19 cellular contexts compared by ENCODE assay signal in the genomic region with DNA sequence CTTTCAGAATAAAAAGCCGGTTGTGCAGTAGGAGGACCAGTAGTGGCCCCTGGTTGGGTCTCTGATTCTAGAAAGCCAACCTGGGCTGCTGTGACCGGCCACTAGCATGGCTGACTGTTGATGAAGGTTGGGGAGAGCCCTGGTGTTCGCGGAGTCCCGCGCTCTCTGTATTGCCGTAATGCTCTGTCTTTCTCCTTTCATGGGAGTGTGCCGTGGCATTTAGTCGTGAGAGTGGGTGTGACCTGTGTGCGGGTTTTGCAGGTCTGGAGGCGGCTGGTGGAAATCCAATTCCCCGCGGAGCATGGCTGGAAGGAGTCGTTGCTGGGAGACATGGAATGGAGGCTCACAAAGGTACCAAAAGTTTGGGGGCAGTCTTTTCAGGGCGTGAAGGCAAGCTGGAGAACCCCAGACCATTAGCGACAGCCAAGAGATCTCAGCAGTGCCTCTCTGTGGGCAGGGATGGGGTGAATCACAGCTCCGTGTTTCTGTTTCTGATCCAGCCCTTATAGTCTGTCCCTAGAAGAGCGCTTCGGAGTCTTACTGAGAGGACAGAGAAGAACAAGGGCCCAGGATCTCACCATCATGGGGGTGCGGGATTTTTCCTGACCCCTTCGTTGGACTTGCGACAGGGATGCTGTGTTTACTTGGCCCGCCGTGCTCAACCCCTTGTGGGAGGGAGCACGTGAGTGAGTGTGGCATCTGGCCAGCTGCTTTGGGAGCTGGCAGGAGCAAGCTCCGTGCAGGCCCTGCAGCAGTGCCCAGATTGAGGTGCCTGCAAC. TPM values are rescaled to one million over a fixed set of nuclear protein-coding genes. Genes with fewer than 3 reads are reported as not detected.
DNase-seq lines count a peak whose midpoint lies in the region; ATAC-seq and TF ChIP-seq lines count a peak whose summit lies in the region.
"Had no signal": no experiment of that assay in that cellular context is flagged by ENCODE, and none has a peak within 500 bp of the region (broad histone marks: within the 10 kb centered on the region; RNA-seq: fewer than 3 reads in every experiment).

No MANE protein-coding gene starts in this region.

- no peak overlapping the region for H3K27ac ChIP-seq in left ventricle myocardium inferior (replicated peaks)
- H3K27ac ChIP-seq: cardiac muscle cell, KMS-11, tibial artery had no signal

- no peak overlapping the region for H3K4me3 ChIP-seq in left ventricle myocardium inferior
- H3K4me3 ChIP-seq: cardiac muscle cell, tibial artery had no signal

- no peaks in the 10 kb centered on the region for H3K27me3 Mint-ChIP-seq in activated T-cell treated with anti-CD3 and anti-CD28 coated beads, Interleukin-2, amount 50 U/mL, for 4 hours (ENCODE audit: low read depth)
- H3K27me3 Mint-ChIP-seq in activated CD8-positive, alpha-beta T cell treated with anti-CD3 and anti-CD28 coated beads, Interleukin-2, amount 10 ng/mL, durations not matched to agents 7 days and 5 days (ENCODE audit: low read depth): no peaks in the 10 kb centered on the region
- H3K27me3 Mint-ChIP-seq: activated CD4-positive, alpha-beta T cell treated with anti-CD3 and anti-CD28 coated beads, Interleukin-2, amount 10 ng/mL, durations not matched to agents 24 days and 14 days; naive thymus-derived CD8-positive, alpha-beta T cell; progenitor cell of endocrine pancreas had no signal

- no peak for ATAC-seq in activated T-cell treated with anti-CD3 and anti-CD28 coated beads, Interleukin-2, amount 50 U/mL, for 4 hours
- peak; percentile 42 for ATAC-seq in activated CD8-positive, alpha-beta T cell treated with anti-CD3 and anti-CD28 coated beads, Interleukin-2, amount 10 ng/mL, durations not matched to agents 7 days and 5 days
- peak; percentile 20 for ATAC-seq in sciatic nerve
- ATAC-seq: naive thymus-derived CD8-positive, alpha-beta T cell had no signal

- no peaks in the 10 kb centered on the region for H3K9me3 ChIP-seq in left ventricle myocardium inferior (replicated peaks)
- H3K9me3 ChIP-seq: tibial artery had no signal

- H3K4me1 ChIP-seq in left ventricle myocardium inferior: peaks cover 4% of the 10 kb centered on the region
- H3K4me1 ChIP-seq: tibial artery had no signal

- H3K36me3 Mint-ChIP-seq in activated T-cell treated with anti-CD3 and anti-CD28 coated beads, Interleukin-2, amount 50 U/mL, for 4 hours (ENCODE audit: insufficient read depth): peaks cover 52% of the 10 kb centered on the region
- peaks cover 70% of the 10 kb centered on the region for H3K36me3 Mint-ChIP-seq in activated CD8-positive, alpha-beta T cell treated with anti-CD3 and anti-CD28 coated beads, Interleukin-2, amount 10 ng/mL, durations not matched to agents 7 days and 5 days (ENCODE audit: low read depth)

- intact Hi-C loops in left ventricle myocardium inferior (cut with micrococcal nuclease): no loop called here
- intact Hi-C loops in sciatic nerve (cut with DNase I): no loop called here

- H3K9me3 Mint-ChIP-seq in activated T-cell treated with anti-CD3 and anti-CD28 coated beads, Interleukin-2, amount 50 U/mL, for 4 hours: no peaks in the 10 kb centered on the region
- H3K9me3 Mint-ChIP-seq in activated CD8-positive, alpha-beta T cell treated with anti-CD3 and anti-CD28 coated beads, Interleukin-2, amount 10 ng/mL, durations not matched to agents 7 days and 5 days (ENCODE audit: insufficient read depth): no peaks in the 10 kb centered on the region

- DNase-seq in activated T-cell treated with anti-CD3 and anti-CD28 coated beads, Interleukin-2, amount 50 U/mL, for 1 hour: peak; percentile 12
- no peak for DNase-seq in activated T-cell treated with anti-CD3 and anti-CD28 coated beads, Interleukin-2, amount 50 U/mL, for 4 hours
- no peak for DNase-seq in activated CD8-positive, alpha-beta T cell treated with anti-CD3 and anti-CD28 coated beads, Interleukin-2, amount 10 ng/mL, durations not matched to agents 7 days and 5 days
- DNase-seq in left ventricle myocardium inferior: peak; percentile 51
- peak; percentile 65 for DNase-seq in sciatic nerve (ENCODE audit: low spot score)
- DNase-seq in HPDE6-E6E7 (ENCODE audit: extremely low spot score): no peak
- no peak for DNase-seq in ACHN
- DNase-seq in epidermal melanocyte (ENCODE audit: insufficient read length, low spot score): no peak
- DNase-seq: activated CD4-positive, alpha-beta T cell treated with anti-CD3 and anti-CD28 coated beads, Interleukin-2, amount 10 ng/mL, durations not matched to agents 24 days and 14 days; amniotic stem cell; effector CD8-positive, alpha-beta T cell; HCEC 1CT; naive thymus-derived CD8-positive, alpha-beta T cell; NCI-H1092 had no signal

- no peak for TF ChIP-seq CTCF in left ventricle myocardium inferior (IDR thresholded peaks at IDR 0.05; ENCODE audit: borderline replicate concordance)

- in situ Hi-C loops in ACHN (cut with HindIII; ENCODE audit: low pct_ligation_motif_present, low pct_unique_long_range_greater_than_20kb, low sequenced_read_pairs): no loop called here

- peak overlapping the region; percentile 28 for H3K27ac Mint-ChIP-seq in activated CD8-positive, alpha-beta T cell treated with anti-CD3 and anti-CD28 coated beads, Interleukin-2, amount 10 ng/mL, durations not matched to agents 7 days and 5 days

- no peaks in the 10 kb centered on the region for H3K27me3 ChIP-seq in left ventricle myocardium inferior (ENCODE audit: low read depth)
- H3K27me3 ChIP-seq: cardiac muscle cell, tibial artery had no signal

- H3K36me3 ChIP-seq in left ventricle myocardium inferior: peaks cover 71% of the 10 kb centered on the region

- POLR2A ChIA-PET in activated CD8-positive, alpha-beta T cell treated with anti-CD3 and anti-CD28 coated beads, Interleukin-2, amount 10 ng/mL, durations not matched to agents 7 days and 5 days (lab: Charles Lee): interaction anchor here (1.4 kb wide), 1 partner anchor 8 kb away, joined by 3 read pairs; no protein-coding TSS in a partner anchor

- H3K4me3 Mint-ChIP-seq in activated T-cell treated with anti-CD3 and anti-CD28 coated beads, Interleukin-2, amount 50 U/mL, for 4 hours: no peak overlapping the region
- H3K4me3 Mint-ChIP-seq in activated CD8-positive, alpha-beta T cell treated with anti-CD3 and anti-CD28 coated beads, Interleukin-2, amount 10 ng/mL, durations not matched to agents 7 days and 5 days: no peak overlapping the region
- H3K4me3 Mint-ChIP-seq: activated CD4-positive, alpha-beta T cell treated with anti-CD3 and anti-CD28 coated beads, Interleukin-2, amount 10 ng/mL, durations not matched to agents 24 days and 14 days; CD14-positive monocyte; naive thymus-derived CD8-positive, alpha-beta T cell had no signal

- CTCF ChIA-PET in activated CD8-positive, alpha-beta T cell treated with anti-CD3 and anti-CD28 coated beads, Interleukin-2, amount 10 ng/mL, durations not matched to agents 7 days and 5 days (lab: Charles Lee): no interaction called here

- H3K4me1 Mint-ChIP-seq in activated T-cell treated with anti-CD3 and anti-CD28 coated beads, Interleukin-2, amount 50 U/mL, for 4 hours (ENCODE audit: low read depth): peaks cover 4% of the 10 kb centered on the region
- H3K4me1 Mint-ChIP-seq in activated CD8-positive, alpha-beta T cell treated with anti-CD3 and anti-CD28 coated beads, Interleukin-2, amount 10 ng/mL, durations not matched to agents 7 days and 5 days (ENCODE audit: low read depth): peaks cover 6% of the 10 kb centered on the region
- H3K4me1 Mint-ChIP-seq: CD14-positive monocyte had no signal

RNA-seq across cellular contexts. Expression of a gene that starts 56.5 kb away (rescaled TPM):
- total RNA-seq in activated T-cell treated with anti-CD3 and anti-CD28 coated beads, Interleukin-2, amount 50 U/mL, for 4 hours: 100 to 1,000 TPM; 205 to 289 (median 262) TPM
- total RNA-seq in activated CD8-positive, alpha-beta T cell treated with anti-CD3 and anti-CD28 coated beads, Interleukin-2, amount 10 ng/mL, durations not matched to agents 7 days and 5 days: 100 to 1,000 TPM; 438 to 455 TPM
- total RNA-seq in left ventricle myocardium inferior (25.6 TPM), sciatic nerve (178 TPM)

Comparison
In these comparisons a context has a peak if more than half of its experiments do, and no peak if none do; other contexts are left out.
1. DNase-seq: peak in activated T-cell treated with anti-CD3 and anti-CD28 coated beads, Interleukin-2, amount 50 U/mL, for 1 hour (single experiment), left ventricle myocardium inferior (single experiment) and sciatic nerve (single experiment); none in activated T-cell treated with anti-CD3 and anti-CD28 coated beads, Interleukin-2, amount 50 U/mL, for 4 hours (single experiment), activated CD8-positive, alpha-beta T cell treated with anti-CD3 and anti-CD28 coated beads, Interleukin-2, amount 10 ng/mL, durations not matched to agents 7 days and 5 days (single experiment), HPDE6-E6E7 (single experiment), ACHN (single experiment) and epidermal melanocyte (single experiment).
2. ATAC-seq: peak in activated CD8-positive, alpha-beta T cell treated with anti-CD3 and anti-CD28 coated beads, Interleukin-2, amount 10 ng/mL, durations not matched to agents 7 days and 5 days (single experiment) and sciatic nerve (single experiment); none in activated T-cell treated with anti-CD3 and anti-CD28 coated beads, Interleukin-2, amount 50 U/mL, for 4 hours (0 of 2).